8 cellular contexts compared by ENCODE assay signal in genomic region chr7:94087664-94088352, GRCh38.
DNase-seq lines count a peak whose midpoint lies in the region; ATAC-seq, FAIRE-seq and TF ChIP-seq lines count a peak whose summit lies in the region.

No MANE protein-coding gene starts in this region.

- peaks cover 11% of the 10 kb centered on the region for H3K27me3 Mint-ChIP-seq in CD4-positive, CD25-positive, alpha-beta regulatory T cell
- H3K27me3 Mint-ChIP-seq in stimulated activated naive CD8-positive, alpha-beta T cell treated with anti-CD3 and anti-CD28 coated beads, Interleukin-15, Interleukin-2, amounts not matched to agents 100 ng/mL and 50 ng/mL, for 24 hours, result peaks cover 56% of the 10 kb centered on the region

- peak; percentile 73 to 80 for ATAC-seq in CD4-positive, CD25-positive, alpha-beta regulatory T cell (ENCODE audit: low read depth in 2 of 2)
- ATAC-seq in GM19023 (IDR thresholded peaks at IDR 0.05; ENCODE audit: unreplicated experiment) (peak; percentile 98), HG03108 (IDR thresholded peaks at IDR 0.05; ENCODE audit: unreplicated experiment) (peak; percentile 98)

- DNase-seq in CD4-positive, CD25-positive, alpha-beta regulatory T cell, result peak; percentile 18 to 78 (median 46)
- DNase-seq in NCI-H2171 treated with DMSO at 0.1 percent for 48 hours (lab: John Stamatoyannopoulos, UW) (peak; percentile 63), WERI-Rb-1 (peak; percentile 48), middle frontal gyrus (ENCODE audit: extremely low spot score, low spot score) (peak; percentile 6)

- H3K4me1 Mint-ChIP-seq in CD4-positive, CD25-positive, alpha-beta regulatory T cell, result peaks cover 3 to 10% (median 5%) of the 10 kb centered on the region in 4 donors
- peaks cover 15% of the 10 kb centered on the region for H3K4me1 Mint-ChIP-seq in stimulated activated naive CD8-positive, alpha-beta T cell treated with anti-CD3 and anti-CD28 coated beads, Interleukin-15, Interleukin-2, amounts not matched to agents 100 ng/mL and 50 ng/mL, for 24 hours (ENCODE audit: low read depth)

- no peak overlapping the region for H3K27ac ChIP-seq in CD4-positive, CD25-positive, alpha-beta regulatory T cell (ENCODE audit: insufficient read depth, low read length, poor library complexity, severe bottlenecking)
- H3K27ac ChIP-seq in WERI-Rb-1, result no peak overlapping the region

- H3K4me3 Mint-ChIP-seq in CD4-positive, CD25-positive, alpha-beta regulatory T cell, result peak overlapping the region in 3 of 4 donors; percentile 59 to 70 (median 62)
- peak overlapping the region; percentile 71 for H3K4me3 Mint-ChIP-seq in stimulated activated naive CD8-positive, alpha-beta T cell treated with anti-CD3 and anti-CD28 coated beads, Interleukin-15, Interleukin-2, amounts not matched to agents 100 ng/mL and 50 ng/mL, for 24 hours

- H3K4me1 ChIP-seq in CD4-positive, CD25-positive, alpha-beta regulatory T cell (ENCODE audit: control insufficient read depth, insufficient read depth, low read length, poor library complexity, severe bottlenecking), result no peaks in the 10 kb centered on the region

- peak overlapping the region in 2 of 3 donors; percentile 9 to 42 for H3K27ac Mint-ChIP-seq in CD4-positive, CD25-positive, alpha-beta regulatory T cell
- peak overlapping the region; percentile 1 for H3K27ac Mint-ChIP-seq in stimulated activated naive CD8-positive, alpha-beta T cell treated with anti-CD3 and anti-CD28 coated beads, Interleukin-15, Interleukin-2, amounts not matched to agents 100 ng/mL and 50 ng/mL, for 24 hours

- H3K4me3 ChIP-seq in CD4-positive, CD25-positive, alpha-beta regulatory T cell (ENCODE audit: low read depth, low read length), result peak overlapping the region; percentile 48
- H3K4me3 ChIP-seq in WERI-Rb-1 (ENCODE audit: low read depth, low read length), result no peak overlapping the region

- peak; percentile 66 for FAIRE-seq in endometrium (lab: Jason Lieb, UNC)

- peak; percentile 75 for TF ChIP-seq CTCF in WERI-Rb-1 (IDR thresholded peaks at IDR 0.05; ENCODE audit: low read depth, low read length)

- H3K9me3 ChIP-seq in CD4-positive, CD25-positive, alpha-beta regulatory T cell (ENCODE audit: control insufficient read depth in 2 of 2, low read length in 2 of 2), result no peaks in the 10 kb centered on the region
- no peaks in the 10 kb centered on the region for H3K9me3 ChIP-seq in WERI-Rb-1 (ENCODE audit: severe bottlenecking)

- no peaks in the 10 kb centered on the region for H3K36me3 Mint-ChIP-seq in CD4-positive, CD25-positive, alpha-beta regulatory T cell
- no peaks in the 10 kb centered on the region for H3K36me3 Mint-ChIP-seq in stimulated activated naive CD8-positive, alpha-beta T cell treated with anti-CD3 and anti-CD28 coated beads, Interleukin-15, Interleukin-2, amounts not matched to agents 100 ng/mL and 50 ng/mL, for 24 hours (ENCODE audit: low read depth)

- no peaks in the 10 kb centered on the region for H3K27me3 ChIP-seq in CD4-positive, CD25-positive, alpha-beta regulatory T cell (ENCODE audit: control insufficient read depth, insufficient read depth, low read length)
- H3K27me3 ChIP-seq in WERI-Rb-1 (ENCODE audit: insufficient read depth, low read depth, severe bottlenecking), result no peaks in the 10 kb centered on the region

- H3K36me3 ChIP-seq in CD4-positive, CD25-positive, alpha-beta regulatory T cell (ENCODE audit: control insufficient read depth, insufficient read depth, low read length), result no peaks in the 10 kb centered on the region
- H3K36me3 ChIP-seq in WERI-Rb-1, result no peaks in the 10 kb centered on the region

- no peaks in the 10 kb centered on the region for H3K9me3 Mint-ChIP-seq in CD4-positive, CD25-positive, alpha-beta regulatory T cell
- no peaks in the 10 kb centered on the region for H3K9me3 Mint-ChIP-seq in stimulated activated naive CD8-positive, alpha-beta T cell treated with anti-CD3 and anti-CD28 coated beads, Interleukin-15, Interleukin-2, amounts not matched to agents 100 ng/mL and 50 ng/mL, for 24 hours

Comparison
In these comparisons a context has a peak if more than half of its experiments do, and no peak if none do; other contexts are left out.
1. DNase-seq: peak in every context shown above with its lines; median percentile 63 in NCI-H2171 treated with DMSO at 0.1 percent for 48 hours; 48 in WERI-Rb-1; 46 in CD4-positive, CD25-positive, alpha-beta regulatory T cell; 6 in middle frontal gyrus.